ENCODE assay signal across 1 cellular context in the genomic region with DNA sequence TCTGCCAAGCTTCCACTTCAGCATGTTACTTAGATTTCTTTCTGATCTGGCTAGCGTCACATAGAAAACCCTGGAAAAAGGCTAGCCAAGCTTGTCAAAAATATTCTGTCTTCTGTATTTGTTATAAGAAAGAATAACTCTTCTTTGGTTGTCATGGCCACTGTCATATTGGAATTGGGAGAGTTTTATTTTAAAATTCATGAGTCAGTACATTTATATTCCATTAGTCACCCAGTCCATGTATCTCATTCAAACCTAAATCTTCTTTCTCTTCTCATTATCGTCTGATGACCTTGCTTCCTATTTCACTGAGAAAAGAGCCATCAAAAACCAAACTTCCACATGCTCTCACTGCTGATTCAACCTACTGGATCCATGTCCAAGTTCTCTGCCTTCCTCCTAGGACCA.
TF ChIP-seq lines count a peak whose summit lies in the region.

No MANE protein-coding gene starts in this region.

TF ChIP-seq in A549, 52 proteins besides CTCF, POLR2A, EP300 and RAD21 (continued from another document):
- TF ChIP-seq HMGXB4 (CRISPR knock-in tag; IDR thresholded peaks at IDR 0.05; ENCODE audit: borderline replicate concordance) = no peak
- no peak for TF ChIP-seq SREBF2 (IDR thresholded peaks at IDR 0.05)
- peak; percentile 37 for TF ChIP-seq MAFK (IDR thresholded peaks at IDR 0.05; ENCODE audit: partially characterized antibody)
- no peak for TF ChIP-seq FOSB (CRISPR knock-in tag; IDR thresholded peaks at IDR 0.05)
- TF ChIP-seq FOSL2 (IDR thresholded peaks at IDR 0.05) = no peak
- no peak for TF ChIP-seq FOSL2 (CRISPR knock-in tag; IDR thresholded peaks at IDR 0.05)
- TF ChIP-seq ZC3H11A (IDR thresholded peaks at IDR 0.05) = no peak
